ENCODE assay signal across 1 cellular context in genomic region chr4:140744421-140744820, GRCh38.
TF ChIP-seq lines count a peak whose summit lies in the region.

No MANE protein-coding gene starts in this region.

TF ChIP-seq in IMR-90, 13 proteins besides CTCF, POLR2A, EP300 and RAD21 (continued from another document):
- no peak for TF ChIP-seq FOS (IDR thresholded peaks at IDR 0.05; ENCODE audit: low read depth, low read length)
- no peak for TF ChIP-seq BHLHE40 (IDR thresholded peaks at IDR 0.05; ENCODE audit: low read depth, low read length)
- TF ChIP-seq, protein P1, sequence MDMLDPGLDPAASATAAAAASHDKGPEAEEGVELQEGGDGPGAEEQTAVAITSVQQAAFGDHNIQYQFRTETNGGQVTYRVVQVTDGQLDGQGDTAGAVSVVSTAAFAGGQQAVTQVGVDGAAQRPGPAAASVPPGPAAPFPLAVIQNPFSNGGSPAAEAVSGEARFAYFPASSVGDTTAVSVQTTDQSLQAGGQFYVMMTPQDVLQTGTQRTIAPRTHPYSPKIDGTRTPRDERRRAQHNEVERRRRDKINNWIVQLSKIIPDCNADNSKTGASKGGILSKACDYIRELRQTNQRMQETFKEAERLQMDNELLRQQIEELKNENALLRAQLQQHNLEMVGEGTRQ (IDR thresholded peaks at IDR 0.05; ENCODE audit: low read depth, low read length): no peak
- TF ChIP-seq NFE2L2 (IDR thresholded peaks at IDR 0.05; ENCODE audit: low read depth, low read length): no peak
- no peak for TF ChIP-seq MAZ (IDR thresholded peaks at IDR 0.05; ENCODE audit: borderline replicate concordance, low read depth, low read length)
- TF ChIP-seq RFX5 (IDR thresholded peaks at IDR 0.05; ENCODE audit: low read depth, low read length): no peak
- no peak for TF ChIP-seq SMC3 (IDR thresholded peaks at IDR 0.05; ENCODE audit: low read depth, low read length)
- no peak for TF ChIP-seq RCOR1 (IDR thresholded peaks at IDR 0.05; ENCODE audit: insufficient replicate concordance, low read length)
- no peak for TF ChIP-seq MXI1 (IDR thresholded peaks at IDR 0.05; ENCODE audit: borderline replicate concordance, low read depth, low read length)
TF ChIP-seq in IMR-90: peak in this region for 0.
